ENCODE assay signal across 12 cellular contexts in genomic region chr19:18788782-18789421, GRCh38. TPM values are rescaled to one million over a fixed set of nuclear protein-coding genes. Genes with fewer than 3 reads are reported as not detected.
A peak's percentile ranks its signal among the peaks of the same experiment; 100 is the strongest.
DNase-seq lines count a peak whose midpoint lies in the region; ATAC-seq and FAIRE-seq lines count a peak whose summit lies in the region.
"Had no signal": no experiment of that assay in that cellular context is flagged by ENCODE, and none has a peak within 500 bp of the region (broad histone marks: within the 10 kb centered on the region; RNA-seq: fewer than 3 reads in every experiment).

No MANE protein-coding gene starts in this region.

- no peak overlapping the region for H3K9ac ChIP-seq in HUES6 (ENCODE audit: low read length)

- CTCF ChIA-PET in CD4-positive, alpha-beta memory T cell (lab: Charles Lee; ENCODE audit: partially characterized antibody): no interaction called here

- peaks cover 29% of the 10 kb centered on the region for H3K27me3 ChIP-seq in CD4-positive, alpha-beta memory T cell (ENCODE audit: insufficient read depth, low read length)
- peaks cover 98% of the 10 kb centered on the region for H3K27me3 ChIP-seq in HUES6 (ENCODE audit: control insufficient read depth, insufficient read depth, low read length)

- H3K36me3 ChIP-seq in CD4-positive, alpha-beta memory T cell (ENCODE audit: insufficient read depth, low read length): no peaks in the 10 kb centered on the region
- no peaks in the 10 kb centered on the region for H3K36me3 ChIP-seq in HUES6 (ENCODE audit: control insufficient read depth, insufficient read depth, low read length)

- peaks cover 40 to 60% of the 10 kb centered on the region in 2 donors for H3K27me3 Mint-ChIP-seq in CD4-positive, alpha-beta memory T cell
- H3K27me3 Mint-ChIP-seq in central memory CD8-positive, alpha-beta T cell: peaks cover 98% of the 10 kb centered on the region
- peaks cover 38 to 53% of the 10 kb centered on the region in 2 donors for H3K27me3 Mint-ChIP-seq in natural killer cell treated with Interleukin-12 subunit alpha and Interleukin-12 subunit beta and Interleukin-15 and Interleukin-18, amount 100 ng/mL, for 72 hours

- no peak for FAIRE-seq in HTR-8/SVneo (lab: Jason Lieb, UNC)
- FAIRE-seq: GM12891 had no signal

- H3K27ac Mint-ChIP-seq in CD4-positive, alpha-beta memory T cell: peak overlapping the region in 2 of 7 donors; percentile 49 to 72
- H3K27ac Mint-ChIP-seq in central memory CD8-positive, alpha-beta T cell (ENCODE audit: low read depth): no peak overlapping the region
- H3K27ac Mint-ChIP-seq in natural killer cell treated with Interleukin-12 subunit alpha and Interleukin-12 subunit beta and Interleukin-15 and Interleukin-18, amount 100 ng/mL, for 72 hours: no peak overlapping the region

- H3K4me1 Mint-ChIP-seq in CD4-positive, alpha-beta memory T cell: peaks cover 20 to 52% (median 37%) of the 10 kb centered on the region in 4 donors
- peaks cover 51% of the 10 kb centered on the region for H3K4me1 Mint-ChIP-seq in central memory CD8-positive, alpha-beta T cell
- H3K4me1 Mint-ChIP-seq in natural killer cell treated with Interleukin-12 subunit alpha and Interleukin-12 subunit beta and Interleukin-15 and Interleukin-18, amount 100 ng/mL, for 72 hours (ENCODE audit: low read depth in 2 of 2): peaks cover 16 to 36% of the 10 kb centered on the region in 2 donors

- H3K36me3 Mint-ChIP-seq in CD4-positive, alpha-beta memory T cell: no peaks in the 10 kb centered on the region
- H3K36me3 Mint-ChIP-seq in central memory CD8-positive, alpha-beta T cell (ENCODE audit: insufficient read depth): peaks cover 9% of the 10 kb centered on the region
- H3K36me3 Mint-ChIP-seq in natural killer cell treated with Interleukin-12 subunit alpha and Interleukin-12 subunit beta and Interleukin-15 and Interleukin-18, amount 100 ng/mL, for 72 hours: no peaks in the 10 kb centered on the region

- peaks cover 31% of the 10 kb centered on the region for H3K4me1 ChIP-seq in CD4-positive, alpha-beta memory T cell (ENCODE audit: insufficient read depth, low read length)
- peaks cover 19% of the 10 kb centered on the region for H3K4me1 ChIP-seq in HUES6 (ENCODE audit: control insufficient read depth, insufficient read depth, low read length)

- no peaks in the 10 kb centered on the region for H3K9me3 ChIP-seq in CD4-positive, alpha-beta memory T cell (ENCODE audit: control insufficient read depth in 1 of 2, low read length in 2 of 2)
- H3K9me3 ChIP-seq in HUES6 (ENCODE audit: control insufficient read depth, insufficient read depth, low read depth, low read length): no peaks in the 10 kb centered on the region

- H3K4me3 Mint-ChIP-seq in CD4-positive, alpha-beta memory T cell: peak overlapping the region; percentile 36 to 89 (median 78)
- H3K4me3 Mint-ChIP-seq in central memory CD8-positive, alpha-beta T cell: peak overlapping the region; percentile 71
- peak overlapping the region; percentile 60 for H3K4me3 Mint-ChIP-seq in natural killer cell treated with Interleukin-12 subunit alpha and Interleukin-12 subunit beta and Interleukin-15 and Interleukin-18, amount 100 ng/mL, for 72 hours

- H3K4me3 ChIP-seq in CD4-positive, alpha-beta memory T cell (ENCODE audit: low read length in 2 of 2): no peak overlapping the region
- H3K4me3 ChIP-seq in HUES6 (ENCODE audit: low read depth, low read length): peak overlapping the region; percentile 57

- DNase-seq in CD4-positive, alpha-beta memory T cell: no peak
- no peak for DNase-seq in central memory CD8-positive, alpha-beta T cell (ENCODE audit: low spot score in 2 of 2)
- no peak for DNase-seq in natural killer cell treated with Interleukin-12 subunit alpha and Interleukin-12 subunit beta and Interleukin-15 and Interleukin-18, amount 100 ng/mL, for 72 hours (ENCODE audit: low spot score)
- no peak for DNase-seq in HTR-8/SVneo (ENCODE audit: insufficient read length, low spot score)
- no peak for DNase-seq in HT-29 (ENCODE audit: low spot score)
- DNase-seq: Kasumi-1, NCI-H2107, occipital lobe had no signal

- no peak overlapping the region for H3K27ac ChIP-seq in CD4-positive, alpha-beta memory T cell (ENCODE audit: low read depth, low read length)
- H3K27ac ChIP-seq in HUES6 (ENCODE audit: low read depth, low read length): no peak overlapping the region

- no peak for ATAC-seq in central memory CD8-positive, alpha-beta T cell (replicated peaks; ENCODE audit: extremely low read depth, poor library complexity, severe bottlenecking)
- no peak for ATAC-seq in natural killer cell treated with Interleukin-12 subunit alpha and Interleukin-12 subunit beta and Interleukin-15 and Interleukin-18, amount 100 ng/mL, for 72 hours
- no peak for ATAC-seq in HG02642 (IDR thresholded peaks at IDR 0.05; ENCODE audit: poor library complexity, unreplicated experiment)
- ATAC-seq in GM18498 (IDR thresholded peaks at IDR 0.05; ENCODE audit: unreplicated experiment): no peak

- intact Hi-C loops in CD4-positive, alpha-beta memory T cell (cut with micrococcal nuclease): no loop called here

- H3K9me3 Mint-ChIP-seq in CD4-positive, alpha-beta memory T cell: no peaks in the 10 kb centered on the region
- H3K9me3 Mint-ChIP-seq in central memory CD8-positive, alpha-beta T cell: no peaks in the 10 kb centered on the region
- no peaks in the 10 kb centered on the region for H3K9me3 Mint-ChIP-seq in natural killer cell treated with Interleukin-12 subunit alpha and Interleukin-12 subunit beta and Interleukin-15 and Interleukin-18, amount 100 ng/mL, for 72 hours

- POLR2A ChIA-PET in CD4-positive, alpha-beta memory T cell (lab: Charles Lee; ENCODE audit: partially characterized antibody): no interaction called here

RNA-seq across cellular contexts. Expression of gene COMP, which starts 2.2 kb away (rescaled TPM):
- total RNA-seq in CD4-positive, alpha-beta memory T cell: not detected
- not detected for polyA plus RNA-seq in CD4-positive, alpha-beta memory T cell
- total RNA-seq in natural killer cell treated with Interleukin-12 subunit alpha and Interleukin-12 subunit beta and Interleukin-15 and Interleukin-18, amount 100 ng/mL, for 72 hours: not detected
- not detected in 2 replicates for total RNA-seq in HT-29 (2014; rRNA removed; shearing (Covaris generic))
- total RNA-seq: occipital lobe had no signal

RNA-seq across cellular contexts. Expression of gene UPF1, which starts 42.9 kb away (rescaled TPM):
- 100 to 1,000 TPM; 127 to 130 TPM for total RNA-seq in CD4-positive, alpha-beta memory T cell
- polyA plus RNA-seq in CD4-positive, alpha-beta memory T cell: 10 to 100 TPM in 1 of 2 donors, 1 to 10 TPM in 1; 2.6 to 21.9 TPM
- total RNA-seq in natural killer cell treated with Interleukin-12 subunit alpha and Interleukin-12 subunit beta and Interleukin-15 and Interleukin-18, amount 100 ng/mL, for 72 hours: 100 to 1,000 TPM; 104 to 150 TPM
- 73.7 and 79.5 TPM in 2 replicates for total RNA-seq in HT-29 (2014; rRNA removed; shearing (Covaris generic))
